Comparison of ENCODE assay signal across 1 cellular context in genomic region chr2:213284105-213285090, GRCh38.
TF ChIP-seq lines count a peak whose summit lies in the region.

Gene SPAG16 (plus strand): TSS chr2:213284464.

TF ChIP-seq in HepG2, 621 proteins besides CTCF, POLR2A, EP300 and RAD21 (continued from another document):
- TF ChIP-seq, protein P1, sequence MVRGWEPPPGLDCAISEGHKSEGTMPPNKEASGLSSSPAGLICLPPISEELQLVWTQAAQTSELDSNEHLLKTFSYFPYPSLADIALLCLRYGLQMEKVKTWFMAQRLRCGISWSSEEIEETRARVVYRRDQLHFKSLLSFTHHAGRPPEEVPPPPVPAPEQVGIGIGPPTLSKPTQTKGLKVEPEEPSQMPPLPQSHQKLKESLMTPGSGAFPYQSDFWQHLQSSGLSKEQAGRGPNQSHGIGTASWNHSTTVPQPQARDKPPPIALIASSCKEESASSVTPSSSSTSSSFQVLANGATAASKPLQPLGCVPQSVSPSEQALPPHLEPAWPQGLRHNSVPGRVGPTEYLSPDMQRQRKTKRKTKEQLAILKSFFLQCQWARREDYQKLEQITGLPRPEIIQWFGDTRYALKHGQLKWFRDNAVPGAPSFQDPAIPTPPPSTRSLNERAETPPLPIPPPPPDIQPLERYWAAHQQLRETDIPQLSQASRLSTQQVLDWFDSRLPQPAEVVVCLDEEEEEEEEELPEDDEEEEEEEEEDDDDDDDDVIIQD (CRISPR knock-in tag; IDR thresholded peaks at IDR 0.05; ENCODE audit: low read depth) = peak; percentile 100
- peak; percentile 74 for TF ChIP-seq TBL1XR1 (IDR thresholded peaks at IDR 0.05; ENCODE audit: borderline replicate concordance, low read length, partially characterized antibody)
- TF ChIP-seq SNAPC5 (CRISPR knock-in tag; IDR thresholded peaks at IDR 0.05; ENCODE audit: borderline replicate concordance) = no peak; the same call in 1 of the 2 replicates
- TF ChIP-seq, protein P2, sequence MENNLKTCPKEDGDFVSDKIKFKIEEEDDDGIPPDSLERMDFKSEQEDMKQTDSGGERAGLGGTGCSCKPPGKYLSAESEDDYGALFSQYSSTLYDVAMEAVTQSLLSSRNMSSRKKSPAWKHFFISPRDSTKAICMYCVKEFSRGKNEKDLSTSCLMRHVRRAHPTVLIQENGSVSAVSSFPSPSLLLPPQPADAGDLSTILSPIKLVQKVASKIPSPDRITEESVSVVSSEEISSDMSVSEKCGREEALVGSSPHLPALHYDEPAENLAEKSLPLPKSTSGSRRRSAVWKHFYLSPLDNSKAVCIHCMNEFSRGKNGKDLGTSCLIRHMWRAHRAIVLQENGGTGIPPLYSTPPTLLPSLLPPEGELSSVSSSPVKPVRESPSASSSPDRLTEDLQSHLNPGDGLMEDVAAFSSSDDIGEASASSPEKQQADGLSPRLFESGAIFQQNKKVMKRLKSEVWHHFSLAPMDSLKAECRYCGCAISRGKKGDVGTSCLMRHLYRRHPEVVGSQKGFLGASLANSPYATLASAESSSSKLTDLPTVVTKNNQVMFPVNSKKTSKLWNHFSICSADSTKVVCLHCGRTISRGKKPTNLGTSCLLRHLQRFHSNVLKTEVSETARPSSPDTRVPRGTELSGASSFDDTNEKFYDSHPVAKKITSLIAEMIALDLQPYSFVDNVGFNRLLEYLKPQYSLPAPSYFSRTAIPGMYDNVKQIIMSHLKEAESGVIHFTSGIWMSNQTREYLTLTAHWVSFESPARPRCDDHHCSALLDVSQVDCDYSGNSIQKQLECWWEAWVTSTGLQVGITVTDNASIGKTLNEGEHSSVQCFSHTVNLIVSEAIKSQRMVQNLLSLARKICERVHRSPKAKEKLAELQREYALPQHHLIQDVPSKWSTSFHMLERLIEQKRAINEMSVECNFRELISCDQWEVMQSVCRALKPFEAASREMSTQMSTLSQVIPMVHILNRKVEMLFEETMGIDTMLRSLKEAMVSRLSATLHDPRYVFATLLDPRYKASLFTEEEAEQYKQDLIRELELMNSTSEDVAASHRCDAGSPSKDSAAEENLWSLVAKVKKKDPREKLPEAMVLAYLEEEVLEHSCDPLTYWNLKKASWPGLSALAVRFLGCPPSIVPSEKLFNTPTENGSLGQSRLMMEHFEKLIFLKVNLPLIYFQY (CRISPR knock-in tag; IDR thresholded peaks at IDR 0.05; ENCODE audit: borderline replicate concordance) = peak; percentile 77
- TF ChIP-seq ZNF709 (CRISPR knock-in tag; IDR thresholded peaks at IDR 0.05) = peak; percentile 81
- TF ChIP-seq HNF4A (CRISPR knock-in tag; IDR thresholded peaks at IDR 0.05) = no peak; the same call in 1 of the 2 replicates
- 0 out of 2 replicates have a peak, but pooled peaks have one; percentile 62 for TF ChIP-seq KDM1A (CRISPR knock-in tag; IDR thresholded peaks at IDR 0.05)
- peak; percentile 71; the same call in 1 of the 2 replicates for TF ChIP-seq ZNF354B (CRISPR knock-in tag; IDR thresholded peaks at IDR 0.05)
- peak; percentile 100 for TF ChIP-seq ZNF501 (CRISPR knock-in tag; IDR thresholded peaks at IDR 0.05)
- TF ChIP-seq SMAD3 (CRISPR knock-in tag; IDR thresholded peaks at IDR 0.05) = peak; percentile 96
- peak; percentile 38; the same call in 1 of the 2 replicates for TF ChIP-seq ZNF776 (CRISPR knock-in tag; IDR thresholded peaks at IDR 0.05)
- no peak for TF ChIP-seq NFE2L2 (IDR thresholded peaks at IDR 0.05; ENCODE audit: low read length)
- peak; percentile 57; the same call in 1 of the 2 replicates for TF ChIP-seq PPARG (CRISPR knock-in tag; conservative IDR thresholded peaks at IDR 0.05)
- TF ChIP-seq NFIC (IDR thresholded peaks at IDR 0.05; ENCODE audit: low read length) = no peak
- TF ChIP-seq ATF6 (CRISPR knock-in tag; conservative IDR thresholded peaks at IDR 0.05) = 0 out of 2 replicates have a peak, but pooled peaks have one; percentile 43
- peak; percentile 93 for TF ChIP-seq FOXC1 (CRISPR knock-in tag; IDR thresholded peaks at IDR 0.05; ENCODE audit: borderline replicate concordance)
- TF ChIP-seq CBFB (CRISPR knock-in tag; IDR thresholded peaks at IDR 0.05) = peak; percentile 70; the same call in 1 of the 2 replicates
- TF ChIP-seq, protein P3, sequence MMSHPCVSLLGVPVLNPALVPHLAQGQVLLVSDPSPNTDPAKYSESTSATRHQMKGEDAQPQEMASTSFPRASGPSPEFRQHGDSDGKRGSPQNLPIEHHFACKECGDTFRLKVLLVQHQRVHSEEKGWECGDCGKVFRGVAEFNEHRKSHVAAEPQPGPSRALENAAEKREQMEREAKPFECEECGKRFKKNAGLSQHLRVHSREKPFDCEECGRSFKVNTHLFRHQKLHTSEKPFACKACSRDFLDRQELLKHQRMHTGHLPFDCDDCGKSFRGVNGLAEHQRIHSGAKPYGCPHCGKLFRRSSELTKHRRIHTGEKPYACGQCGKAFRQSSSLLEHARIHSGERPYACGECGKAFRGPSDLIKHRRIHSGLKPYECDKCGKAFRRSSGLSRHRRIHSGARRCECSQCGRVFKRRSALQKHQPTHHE (CRISPR knock-in tag; IDR thresholded peaks at IDR 0.05; ENCODE audit: borderline replicate concordance) = no peak
- 0 out of 2 replicates have a peak, but pooled peaks have one; percentile 7 for TF ChIP-seq ZNF30 (CRISPR knock-in tag; IDR thresholded peaks at IDR 0.05)
- TF ChIP-seq SMAD1 (CRISPR knock-in tag; IDR thresholded peaks at IDR 0.05; ENCODE audit: borderline replicate concordance, low read depth) = peak; percentile 98
- TF ChIP-seq ERF (CRISPR knock-in tag; IDR thresholded peaks at IDR 0.05) = peak; percentile 89; the same call in 1 of the 2 replicates
- TF ChIP-seq SCMH1 (CRISPR knock-in tag; IDR thresholded peaks at IDR 0.05; ENCODE audit: borderline replicate concordance) = no peak
- TF ChIP-seq SMAD9 (CRISPR knock-in tag; IDR thresholded peaks at IDR 0.05) = peak; percentile 63; the same call in 1 of the 2 replicates
- TF ChIP-seq HNRNPH1 (optimal IDR thresholded peaks at IDR 0.05; ENCODE audit: low read depth, low read length) = peak; percentile 58
- peak; percentile 99 for TF ChIP-seq KAT7 (CRISPR knock-in tag; IDR thresholded peaks at IDR 0.05; ENCODE audit: borderline replicate concordance)
- TF ChIP-seq, protein P4, sequence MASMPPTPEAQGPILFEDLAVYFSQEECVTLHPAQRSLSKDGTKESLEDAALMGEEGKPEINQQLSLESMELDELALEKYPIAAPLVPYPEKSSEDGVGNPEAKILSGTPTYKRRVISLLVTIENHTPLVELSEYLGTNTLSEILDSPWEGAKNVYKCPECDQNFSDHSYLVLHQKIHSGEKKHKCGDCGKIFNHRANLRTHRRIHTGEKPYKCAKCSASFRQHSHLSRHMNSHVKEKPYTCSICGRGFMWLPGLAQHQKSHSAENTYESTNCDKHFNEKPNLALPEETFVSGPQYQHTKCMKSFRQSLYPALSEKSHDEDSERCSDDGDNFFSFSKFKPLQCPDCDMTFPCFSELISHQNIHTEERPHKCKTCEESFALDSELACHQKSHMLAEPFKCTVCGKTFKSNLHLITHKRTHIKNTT (CRISPR knock-in tag; IDR thresholded peaks at IDR 0.05) = no peak
